In the genomic region with DNA sequence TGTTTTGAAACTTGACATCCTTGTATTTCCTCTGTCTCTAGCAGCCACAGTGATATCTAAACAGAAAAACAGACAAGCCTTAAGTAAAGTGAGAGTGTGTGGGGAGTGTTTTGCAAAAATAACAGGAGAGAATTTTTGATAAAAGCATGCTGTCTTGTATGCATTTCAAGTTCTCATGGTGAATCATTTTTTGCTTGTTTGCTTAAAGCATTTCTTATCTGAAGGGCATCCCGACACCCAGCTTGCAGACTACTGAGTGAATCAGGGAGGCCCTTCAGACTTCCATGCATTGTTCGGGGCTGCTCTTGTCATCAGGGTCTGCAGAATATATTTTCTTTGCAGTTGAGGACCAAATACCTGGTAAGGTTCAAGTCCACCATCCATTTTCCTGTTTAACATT, we compare ENCODE assay signal across 23 cellular contexts. TPM values are rescaled to one million over a fixed set of nuclear protein-coding genes. Genes with fewer than 3 reads are reported as not detected.
DNase-seq lines count a peak whose midpoint lies in the region; ATAC-seq and TF ChIP-seq lines count a peak whose summit lies in the region.
"Had no signal": no experiment of that assay in that cellular context is flagged by ENCODE, and none has a peak within 500 bp of the region (broad histone marks: within the 10 kb centered on the region; RNA-seq: fewer than 3 reads in every experiment).

No MANE protein-coding gene starts in this region.

- H3K4me3 ChIP-seq in AG04450 (ENCODE audit: low read depth, low read length) (no peak overlapping the region), MG63 (no peak overlapping the region), choroid plexus epithelial cell (ENCODE audit: low read depth, low read length) (no peak overlapping the region)
- H3K4me3 ChIP-seq: GM12878, heart right ventricle, ovary had no signal

- ATAC-seq in HG03469 (IDR thresholded peaks at IDR 0.05; ENCODE audit: unreplicated experiment) = no peak
- ATAC-seq: GM12878; stimulated activated naive B cell treated with anti-CD40 and anti-IgM and Interleukin-4, amounts not matched to agents 10 μg/mL and 1 μg/mL and 100 μg/mL, for 72 hours had no signal

- CTCF ChIA-PET in AG04450 (lab: Charles Lee) = interaction anchor here (1.1 to 2.5 kb wide), 2 partner anchors 142 to 157 kb away, joined by 3 to 7 read pairs; no protein-coding TSS in a partner anchor

- H3K27me3 ChIP-seq in AG04450 (ENCODE audit: control insufficient read depth, insufficient read depth, low read length) (peaks cover 25% of the 10 kb centered on the region), MG63 (no peaks in the 10 kb centered on the region)
- H3K27me3 ChIP-seq: ovary had no signal

- no peak for TF ChIP-seq CTCF in AG04450 (IDR thresholded peaks at IDR 0.05; ENCODE audit: low read depth, low read length)
- TF ChIP-seq CTCF in choroid plexus epithelial cell (conservative IDR thresholded peaks at IDR 0.05; ENCODE audit: low read depth, low read length) = no peak

- H3K27ac ChIP-seq in AG04450 (ENCODE audit: low read depth, low read length) = peak overlapping the region; percentile 21
- H3K27ac ChIP-seq: ovary had no signal

- no peaks in the 10 kb centered on the region for H3K36me3 ChIP-seq in MG63
- H3K36me3 ChIP-seq: heart right ventricle, ovary had no signal

- DNase-seq in AG04450 (ENCODE audit: low read depth, low spot score) = peak; percentile 16
- DNase-seq in MG63 = peak; percentile 30
- peak; percentile 80 for DNase-seq in choroid plexus epithelial cell (ENCODE audit: low read depth)
- DNase-seq in iris pigment epithelial cell (ENCODE audit: low read depth) = peak; percentile 78
- DNase-seq in 8988T = no peak
- DNase-seq in NCI-H2029 (lab: John Stamatoyannopoulos, UW) = no peak
- no peak for DNase-seq in MV-4-11 (lab: John Stamatoyannopoulos, UW)
- DNase-seq: ACHN; activated CD4-positive, alpha-beta T cell treated with anti-CD3 and anti-CD28 coated beads, Interleukin-2, amount 50 U/mL, for 48 hours; activated gamma-delta T cell; activated T-cell treated with anti-CD3 and anti-CD28 coated beads for 4 hours; cerebellar nuclear complex; DMS 273 treated with DMSO at 0.1 percent for 48 hours; heart right ventricle; kidney; NCI-H2081; SK-N-SH; stimulated activated CD4-positive, alpha-beta T cell treated with anti-CD3 and anti-CD28 coated beads, Interleukin-1b, Interleukin-23, amount 100 ng/mL, for 48 hours; stimulated activated naive B cell treated with anti-CD40 and anti-IgM and Interleukin-4, amounts not matched to agents 10 μg/mL and 1 μg/mL and 100 μg/mL, for 72 hours had no signal

- POLR2A ChIA-PET in AG04450 (lab: Yijun Ruan, JAX) = no interaction called here

- H3K9me3 ChIP-seq in AG04450 (ENCODE audit: control insufficient read depth, insufficient read depth, low read length) (no peaks in the 10 kb centered on the region), MG63 (no peaks in the 10 kb centered on the region)
- H3K9me3 ChIP-seq: heart right ventricle, ovary, SK-N-SH had no signal

RNA-seq across cellular contexts. Expression of gene CGNL1, which starts 8.5 kb away (rescaled TPM):
- 0.25 and 0.33 TPM in 2 replicates for polyA plus RNA-seq in AG04450 (2011; rRNA removed)
- 0.46 and 0.52 TPM in 2 replicates for polyA minus RNA-seq in AG04450 (2011; rRNA and poly(A)+ RNA removed)
- total RNA-seq in MG63 (2014; rRNA removed; shearing (Covaris generic); ENCODE audit: low replicate concordance) = 0.03 TPM in 1 of 2 replicates, not detected in the other
- polyA plus RNA-seq: CD14-positive monocyte had no signal

Comparison
In these comparisons a context has a peak if more than half of its experiments do, and no peak if none do; other contexts are left out.
1. DNase-seq: peak in AG04450 (single experiment), MG63 (single experiment), choroid plexus epithelial cell (single experiment) and iris pigment epithelial cell (single experiment); none in 8988T (single experiment), NCI-H2029 (single experiment) and MV-4-11 (single experiment).